ENCODE assay signal across 4 cellular contexts in genomic region chr14:75474122-75474521, GRCh38. TPM values are rescaled to one million over a fixed set of nuclear protein-coding genes. Genes with fewer than 3 reads are reported as not detected.
"Had no signal": no experiment of that assay in that cellular context is flagged by ENCODE, and none has a peak within 500 bp of the region (broad histone marks: within the 10 kb centered on the region; RNA-seq: fewer than 3 reads in every experiment).

No MANE protein-coding gene starts in this region.

RNA-seq across cellular contexts. Expression of gene BATF, which starts 48.1 kb away (rescaled TPM):
- total RNA-seq: endothelial cell of umbilical vein, kidney epithelial cell, renal cortical epithelial cell, temporal lobe had no signal
